In genomic region chr15:89070197-89071124, GRCh38 we compare ENCODE assay signal across 1 cellular context.
TF ChIP-seq lines count a peak whose summit lies in the region.

No MANE protein-coding gene starts in this region.

TF ChIP-seq in K562, 482 proteins besides CTCF, POLR2A, EP300 and RAD21 (continued from another document and continues in another):
- TF ChIP-seq GTF2F1 (IDR thresholded peaks at IDR 0.05; ENCODE audit: low read depth, low read length), result no peak
- no peak for TF ChIP-seq ZNF79 (CRISPR knock-in tag; IDR thresholded peaks at IDR 0.05; ENCODE audit: low read depth)
- no peak for TF ChIP-seq SNRNP70 (optimal IDR thresholded peaks at IDR 0.05; ENCODE audit: low read depth, low read length)
- no peak for TF ChIP-seq SAFB2 (IDR thresholded peaks at IDR 0.05; ENCODE audit: borderline replicate concordance, low read depth, low read length, severe bottlenecking)
- no peak for TF ChIP-seq ZNF561 (CRISPR knock-in tag; conservative IDR thresholded peaks at IDR 0.05)
- no peak for TF ChIP-seq ZBTB33 (CRISPR knock-in tag; IDR thresholded peaks at IDR 0.05)
- TF ChIP-seq DEAF1 (CRISPR knock-in tag; IDR thresholded peaks at IDR 0.05), result 0 out of 2 replicates have a peak, but pooled peaks have one; percentile 6
- TF ChIP-seq E2F1 (CRISPR knock-in tag; IDR thresholded peaks at IDR 0.05), result no peak
- TF ChIP-seq ZNF668 (CRISPR knock-in tag; IDR thresholded peaks at IDR 0.05), result no peak
- TF ChIP-seq NCOA1 (IDR thresholded peaks at IDR 0.05; ENCODE audit: low read depth), result no peak
- TF ChIP-seq SAFB (IDR thresholded peaks at IDR 0.05; ENCODE audit: borderline replicate concordance, low read depth, low read length), result no peak
- TF ChIP-seq ZNF212 (CRISPR knock-in tag; IDR thresholded peaks at IDR 0.05), result no peak
- TF ChIP-seq MCM3 (IDR thresholded peaks at IDR 0.05), result no peak
- 0 out of 2 replicates have a peak, but pooled peaks have one; percentile 22 for TF ChIP-seq ZSCAN32 (CRISPR knock-in tag; IDR thresholded peaks at IDR 0.05)
- TF ChIP-seq ZNF239 (CRISPR knock-in tag; IDR thresholded peaks at IDR 0.05), result no peak
- no peak for TF ChIP-seq GTF2B (IDR thresholded peaks at IDR 0.05; ENCODE audit: extremely low read depth, insufficient read length)
- TF ChIP-seq MYBL2 (IDR thresholded peaks at IDR 0.05; ENCODE audit: low read depth), result no peak
- TF ChIP-seq MYBL2 (CRISPR knock-in tag; IDR thresholded peaks at IDR 0.05; ENCODE audit: borderline replicate concordance), result no peak
- TF ChIP-seq ZNF311 (CRISPR knock-in tag; IDR thresholded peaks at IDR 0.05), result no peak; the same call in 1 of the 2 replicates
- TF ChIP-seq ID3 (CRISPR knock-in tag; IDR thresholded peaks at IDR 0.05), result no peak
- peak; percentile 66 for TF ChIP-seq ID3 (tag; IDR thresholded peaks at IDR 0.05)
- TF ChIP-seq NBN (IDR thresholded peaks at IDR 0.05; ENCODE audit: low read depth), result no peak
- no peak for TF ChIP-seq FOS (IDR thresholded peaks at IDR 0.05; ENCODE audit: extremely low read depth, insufficient read length)
- TF ChIP-seq ZNF445 (CRISPR knock-in tag; IDR thresholded peaks at IDR 0.05; ENCODE audit: low read depth), result no peak
- TF ChIP-seq ZNF75A (CRISPR knock-in tag; IDR thresholded peaks at IDR 0.05), result no peak
- TF ChIP-seq GATAD2A (IDR thresholded peaks at IDR 0.05), result no peak
- TF ChIP-seq SFPQ (IDR thresholded peaks at IDR 0.05; ENCODE audit: low read depth, low read length), result no peak
- no peak for TF ChIP-seq HCFC1 (IDR thresholded peaks at IDR 0.05; ENCODE audit: low read depth, low read length)
- no peak for TF ChIP-seq HMG20A (CRISPR knock-in tag; conservative IDR thresholded peaks at IDR 0.05)
- peak; percentile 58; the same call in 1 of the 2 replicates for TF ChIP-seq ATF7 (IDR thresholded peaks at IDR 0.05)
- TF ChIP-seq L3MBTL2 (IDR thresholded peaks at IDR 0.05), result peak; percentile 79
- TF ChIP-seq IRF1 (CRISPR knock-in tag; IDR thresholded peaks at IDR 0.05; ENCODE audit: borderline replicate concordance), result no peak
- TF ChIP-seq NCOA6 (IDR thresholded peaks at IDR 0.05), result no peak
- TF ChIP-seq ATF3 (IDR thresholded peaks at IDR 0.05), result peak; percentile 65
- no peak for TF ChIP-seq ATF3 (CRISPR knock-in tag; conservative IDR thresholded peaks at IDR 0.05)
- TF ChIP-seq CHCHD3 (CRISPR knock-in tag; IDR thresholded peaks at IDR 0.05), result no peak
- no peak for TF ChIP-seq HNRNPH1 (optimal IDR thresholded peaks at IDR 0.05; ENCODE audit: low read depth, low read length)
- TF ChIP-seq ZNF232 (CRISPR knock-in tag; IDR thresholded peaks at IDR 0.05), result no peak
- TF ChIP-seq ZBTB8A (IDR thresholded peaks at IDR 0.05; ENCODE audit: partially characterized antibody), result no peak
- TF ChIP-seq PPARD (CRISPR knock-in tag; IDR thresholded peaks at IDR 0.05), result no peak
- no peak for TF ChIP-seq ZNF76 (CRISPR knock-in tag; IDR thresholded peaks at IDR 0.05; ENCODE audit: borderline replicate concordance)
- no peak for TF ChIP-seq SMARCB1 (IDR thresholded peaks at IDR 0.05; ENCODE audit: insufficient read length, low read depth)
- no peak for TF ChIP-seq BRF2 (IDR thresholded peaks at IDR 0.05; ENCODE audit: borderline replicate concordance, insufficient read depth, insufficient read length)
- no peak for TF ChIP-seq SIN3A (IDR thresholded peaks at IDR 0.05; ENCODE audit: borderline replicate concordance in 2 of 2, control insufficient read depth in 1 of 2, low read depth in 2 of 2, low read length in 2 of 2)
- TF ChIP-seq TRIM28 (IDR thresholded peaks at IDR 0.05), result no peak
- TF ChIP-seq YY1 (IDR thresholded peaks at IDR 0.05; ENCODE audit: borderline replicate concordance in 1 of 3, control insufficient read depth in 1 of 3, extremely low read depth in 1 of 3, insufficient read depth in 3 of 3, insufficient read length in 1 of 3, insufficient replicate concordance in 2 of 3, low read depth in 1 of 3, low read length in 2 of 3), result no peak
- TF ChIP-seq SMARCA5 (IDR thresholded peaks at IDR 0.05), result no peak
- TF ChIP-seq FIP1L1 (IDR thresholded peaks at IDR 0.05; ENCODE audit: low read depth, low read length, poor library complexity, severe bottlenecking), result no peak
- TF ChIP-seq RBBP5 (IDR thresholded peaks at IDR 0.05; ENCODE audit: borderline replicate concordance, insufficient read depth, low read length, poor library complexity, severe bottlenecking), result no peak
- no peak for TF ChIP-seq ZNF324 (CRISPR knock-in tag; IDR thresholded peaks at IDR 0.05)
- no peak for TF ChIP-seq TCF7 (IDR thresholded peaks at IDR 0.05; ENCODE audit: borderline replicate concordance)
- TF ChIP-seq GATA2 (CRISPR knock-in tag; IDR thresholded peaks at IDR 0.05), result peak; percentile 47; the same call in 1 of the 2 replicates
- no peak for TF ChIP-seq ZBTB34 (CRISPR knock-in tag; IDR thresholded peaks at IDR 0.05)
- TF ChIP-seq SNAPC5 (CRISPR knock-in tag; IDR thresholded peaks at IDR 0.05), result no peak
- no peak for TF ChIP-seq ZNF740 (CRISPR knock-in tag; IDR thresholded peaks at IDR 0.05)
- no peak for TF ChIP-seq ZNF740 (tag; IDR thresholded peaks at IDR 0.05)
- TF ChIP-seq USF1 (CRISPR knock-in tag; IDR thresholded peaks at IDR 0.05), result peak; percentile 95
- no peak for TF ChIP-seq PKNOX1 (IDR thresholded peaks at IDR 0.05)
